ENCODE assay signal across 8 cellular contexts in genomic region chr6:3825331-3825831, GRCh38. TPM values are rescaled to one million over a fixed set of nuclear protein-coding genes. Genes with fewer than 3 reads are reported as not detected.
A peak's percentile ranks its signal among the peaks of the same experiment; 100 is the strongest.
DNase-seq lines count a peak whose midpoint lies in the region; ATAC-seq lines count a peak whose summit lies in the region.

No MANE protein-coding gene starts in this region.

- peak overlapping the region; percentile 65 for H3K27ac ChIP-seq in angular gyrus (ENCODE audit: low read depth, low read length)

- intact Hi-C loops in left cardiac atrium (cut with DNase I): loop anchor here (5.0 to 10.0 kb wide), 2 partner anchors 71 to 73 kb away; partner anchors contain the start of gene PXDC1 (in 2 of the 2)

- ATAC-seq in left cardiac atrium: peak; percentile 27 to 56
- no peak for ATAC-seq in GM18873 (IDR thresholded peaks at IDR 0.05; ENCODE audit: low FRiP score, unreplicated experiment)

- DNase-seq in Daoy (ENCODE audit: low read depth): peak; percentile 90
- peak; percentile 70 for DNase-seq in left cardiac atrium
- peak; percentile 67 for DNase-seq in pulmonary artery endothelial cell (ENCODE audit: low read depth, low spot score)
- DNase-seq in cerebellar nuclear complex (lab: John Stamatoyannopoulos, UW): no peak
- DNase-seq in NCI-H1436 (lab: John Stamatoyannopoulos, UW): no peak
- no peak for DNase-seq in cortex of kidney (lab: John Stamatoyannopoulos, UW)

RNA-seq across cellular contexts. Expression of gene FAM50B, which starts 23.8 kb away (rescaled TPM):
- total RNA-seq in Daoy (2014; rRNA removed; shearing (Covaris generic)): 5.3 and 6.1 TPM in 2 replicates
- 10 to 100 TPM; 13.4 to 18.8 TPM for total RNA-seq in left cardiac atrium
- 8.7 and 18.9 TPM in 2 replicates for total RNA-seq in pulmonary artery endothelial cell

Comparison
In these comparisons a context has a peak if more than half of its experiments do, and no peak if none do; other contexts are left out.
1. DNase-seq: peak in Daoy (single experiment), left cardiac atrium (single experiment) and pulmonary artery endothelial cell (single experiment); none in cerebellar nuclear complex (0 of 2), NCI-H1436 (single experiment) and cortex of kidney (single experiment).